8 cellular contexts compared by ENCODE assay signal in genomic region chr19:54271603-54272002, GRCh38. TPM values are rescaled to one million over a fixed set of nuclear protein-coding genes. Genes with fewer than 3 reads are reported as not detected.
"Had no signal": no experiment of that assay in that cellular context is flagged by ENCODE, and none has a peak within 500 bp of the region (broad histone marks: within the 10 kb centered on the region; RNA-seq: fewer than 3 reads in every experiment).

No MANE protein-coding gene starts in this region.

RNA-seq across cellular contexts. Expression of gene LILRB2, which starts 9.3 kb away (rescaled TPM):
- total RNA-seq: activated CD4-positive, alpha-beta memory T cell treated with anti-CD3 and anti-CD28 coated beads, Interleukin-2, amount 10 ng/mL, durations not matched to agents 7 days and 5 days; activated CD4-positive, alpha-beta T cell treated with anti-CD3 and anti-CD28 coated beads for 36 hours; activated CD8-positive, alpha-beta memory T cell treated with anti-CD3 and anti-CD28 coated beads for 36 hours; activated naive CD4-positive, alpha-beta T cell treated with anti-CD3 and anti-CD28 coated beads for 36 hours; activated T-helper 17 cell treated with anti-CD3 and anti-CD28 coated beads, Interleukin-2, amount 50 U/mL, for 72 hours; astrocyte; SJSA1; T-helper 1 cell treated with Interleukin-12 subunit alpha and Interleukin-12 subunit beta and Interleukin-4 antibody, amounts not matched to agents 30 ng/mL and 1 ng/mL, for 36 hours had no signal

RNA-seq across cellular contexts. Expression of gene LILRB5, which starts 14.5 kb away (rescaled TPM):
- total RNA-seq: activated CD4-positive, alpha-beta memory T cell treated with anti-CD3 and anti-CD28 coated beads, Interleukin-2, amount 10 ng/mL, durations not matched to agents 7 days and 5 days; activated CD4-positive, alpha-beta T cell treated with anti-CD3 and anti-CD28 coated beads for 36 hours; activated CD8-positive, alpha-beta memory T cell treated with anti-CD3 and anti-CD28 coated beads for 36 hours; activated naive CD4-positive, alpha-beta T cell treated with anti-CD3 and anti-CD28 coated beads for 36 hours; activated T-helper 17 cell treated with anti-CD3 and anti-CD28 coated beads, Interleukin-2, amount 50 U/mL, for 72 hours; astrocyte; SJSA1; T-helper 1 cell treated with Interleukin-12 subunit alpha and Interleukin-12 subunit beta and Interleukin-4 antibody, amounts not matched to agents 30 ng/mL and 1 ng/mL, for 36 hours had no signal

RNA-seq across cellular contexts. Expression of gene LILRA6, which starts 29.0 kb away (rescaled TPM):
- total RNA-seq: activated CD4-positive, alpha-beta T cell treated with anti-CD3 and anti-CD28 coated beads for 36 hours; activated CD8-positive, alpha-beta memory T cell treated with anti-CD3 and anti-CD28 coated beads for 36 hours; activated naive CD4-positive, alpha-beta T cell treated with anti-CD3 and anti-CD28 coated beads for 36 hours; astrocyte; SJSA1 had no signal

RNA-seq across cellular contexts. Expression of gene LILRA5, which starts 41.4 kb away (rescaled TPM):
- total RNA-seq: activated CD4-positive, alpha-beta memory T cell treated with anti-CD3 and anti-CD28 coated beads, Interleukin-2, amount 10 ng/mL, durations not matched to agents 7 days and 5 days; activated CD4-positive, alpha-beta T cell treated with anti-CD3 and anti-CD28 coated beads for 36 hours; activated CD8-positive, alpha-beta memory T cell treated with anti-CD3 and anti-CD28 coated beads for 36 hours; activated naive CD4-positive, alpha-beta T cell treated with anti-CD3 and anti-CD28 coated beads for 36 hours; activated T-helper 17 cell treated with anti-CD3 and anti-CD28 coated beads, Interleukin-2, amount 50 U/mL, for 72 hours; astrocyte; SJSA1; T-helper 1 cell treated with Interleukin-12 subunit alpha and Interleukin-12 subunit beta and Interleukin-4 antibody, amounts not matched to agents 30 ng/mL and 1 ng/mL, for 36 hours had no signal

RNA-seq across cellular contexts. Expression of gene LILRB3, which starts 48.8 kb away (rescaled TPM):
- total RNA-seq: activated CD4-positive, alpha-beta T cell treated with anti-CD3 and anti-CD28 coated beads for 36 hours; activated CD8-positive, alpha-beta memory T cell treated with anti-CD3 and anti-CD28 coated beads for 36 hours; activated naive CD4-positive, alpha-beta T cell treated with anti-CD3 and anti-CD28 coated beads for 36 hours; astrocyte; SJSA1 had no signal
